Comparison of ENCODE assay signal across 23 cellular contexts in genomic region chr20:17029698-17030097, GRCh38.
DNase-seq lines count a peak whose midpoint lies in the region; ATAC-seq and TF ChIP-seq lines count a peak whose summit lies in the region.
"Had no signal": no experiment of that assay in that cellular context is flagged by ENCODE, and none has a peak within 500 bp of the region (broad histone marks: within the 10 kb centered on the region; RNA-seq: fewer than 3 reads in every experiment).

No MANE protein-coding gene starts in this region.

- H3K4me3 Mint-ChIP-seq in mesothelial cell of epicardium (no peak overlapping the region), chondrocyte (ENCODE audit: unreplicated experiment) (no peak overlapping the region)
- H3K4me3 Mint-ChIP-seq in activated T-helper 17 cell treated with anti-CD3 and anti-CD28 coated beads, Interleukin-2, amount 50 U/mL, for 72 hours: no peak overlapping the region
- H3K4me3 Mint-ChIP-seq: B cell, CD14-positive monocyte, HFFc6 had no signal

- DNase-seq in SHP77 treated with DMSO at 0.1 percent for 48 hours (lab: John Stamatoyannopoulos, UW) (peak; percentile 52), SHP77 (lab: John Stamatoyannopoulos, UW) (no peak), RPMI7951 (ENCODE audit: low read depth) (peak; percentile 19), mesothelial cell of epicardium (ENCODE audit: low spot score in 2 of 2, unreplicated experiment in 2 of 2) (no peak), right lobe of liver (no peak), chondrocyte (ENCODE audit: low spot score) (no peak)
- DNase-seq: 8988T, DMS79, HFFc6, KG1, NCI-H1092, NCI-H1436, NCI-H1930, NCI-H2171 treated with DMSO at 0.1 percent for 48 hours, NCI-H526 treated with DMSO at 0.1 percent for 48 hours, Right ventricle myocardium superior, SW 1271 had no signal

- no peak for TF ChIP-seq POLR2A in right lobe of liver (IDR thresholded peaks at IDR 0.05)

- H3K9me3 Mint-ChIP-seq in mesothelial cell of epicardium (peaks cover 21% of the 10 kb centered on the region), chondrocyte (ENCODE audit: low read depth) (peaks cover 17% of the 10 kb centered on the region)
- H3K9me3 Mint-ChIP-seq in activated T-helper 17 cell treated with anti-CD3 and anti-CD28 coated beads, Interleukin-2, amount 50 U/mL, for 72 hours: peaks cover 18% of the 10 kb centered on the region

- H3K36me3 ChIP-seq in right lobe of liver: no peaks in the 10 kb centered on the region

- H3K27me3 ChIP-seq in right lobe of liver: no peaks in the 10 kb centered on the region

- H3K9me3 ChIP-seq in right lobe of liver: no peaks in the 10 kb centered on the region

- H3K27ac ChIP-seq in right lobe of liver: no peak overlapping the region
- H3K27ac ChIP-seq: HL-60, SK-N-MC had no signal

- H3K27me3 Mint-ChIP-seq in mesothelial cell of epicardium (ENCODE audit: low read depth): no peaks in the 10 kb centered on the region
- no peaks in the 10 kb centered on the region for H3K27me3 Mint-ChIP-seq in activated T-helper 17 cell treated with anti-CD3 and anti-CD28 coated beads, Interleukin-2, amount 50 U/mL, for 72 hours
- H3K27me3 Mint-ChIP-seq in chondrocyte (ENCODE audit: low read depth): peaks cover under 1% of the 10 kb centered on the region

- H3K36me3 Mint-ChIP-seq in mesothelial cell of epicardium (no peaks in the 10 kb centered on the region), chondrocyte (ENCODE audit: low read depth) (peaks cover 1% of the 10 kb centered on the region)
- H3K36me3 Mint-ChIP-seq in activated T-helper 17 cell treated with anti-CD3 and anti-CD28 coated beads, Interleukin-2, amount 50 U/mL, for 72 hours (ENCODE audit: low read depth): no peaks in the 10 kb centered on the region
- H3K36me3 Mint-ChIP-seq: CD14-positive monocyte had no signal

- H3K27ac Mint-ChIP-seq in mesothelial cell of epicardium (peak overlapping the region; percentile 21), chondrocyte (ENCODE audit: unreplicated experiment) (no peak overlapping the region)
- no peak overlapping the region for H3K27ac Mint-ChIP-seq in activated T-helper 17 cell treated with anti-CD3 and anti-CD28 coated beads, Interleukin-2, amount 50 U/mL, for 72 hours
- H3K27ac Mint-ChIP-seq: B cell, CD14-positive monocyte, HFFc6 had no signal

- ATAC-seq in right lobe of liver: no peak
- no peak for ATAC-seq in activated T-helper 17 cell treated with anti-CD3 and anti-CD28 coated beads, Interleukin-2, amount 50 U/mL, for 72 hours (replicated peaks)
- ATAC-seq: HepG2 had no signal

- no peak overlapping the region for H3K4me3 ChIP-seq in right lobe of liver
- H3K4me3 ChIP-seq: SK-N-MC had no signal

- TF ChIP-seq CTCF in mesothelial cell of epicardium (IDR thresholded peaks at IDR 0.05; ENCODE audit: unreplicated experiment) (no peak), right lobe of liver (IDR thresholded peaks at IDR 0.05) (no peak), chondrocyte (IDR thresholded peaks at IDR 0.05) (no peak)

- H3K4me1 Mint-ChIP-seq in mesothelial cell of epicardium: peaks cover 9% of the 10 kb centered on the region
- no peaks in the 10 kb centered on the region for H3K4me1 Mint-ChIP-seq in activated T-helper 17 cell treated with anti-CD3 and anti-CD28 coated beads, Interleukin-2, amount 50 U/mL, for 72 hours
- H3K4me1 Mint-ChIP-seq in chondrocyte (ENCODE audit: low read depth): peaks cover 3% of the 10 kb centered on the region
- H3K4me1 Mint-ChIP-seq: B cell, CD14-positive monocyte had no signal

- 40% methylated on average over 4 of the region's 4 CpGs for WGBS in right lobe of liver (ENCODE audit: insufficient coverage, low coverage, low lambda C conversion rate, missing lambda C conversion rate)

- intact Hi-C loops in right lobe of liver (cut with DNase I): no loop called here

- H3K4me1 ChIP-seq in right lobe of liver: no peaks in the 10 kb centered on the region

Comparison
In these comparisons a context has a peak if more than half of its experiments do, and no peak if none do; other contexts are left out.
1. DNase-seq: peak in SHP77 treated with DMSO at 0.1 percent for 48 hours (single experiment) and RPMI7951 (single experiment); none in SHP77 (0 of 2), mesothelial cell of epicardium (0 of 2), right lobe of liver (0 of 3) and chondrocyte (single experiment).